In the genomic region with DNA sequence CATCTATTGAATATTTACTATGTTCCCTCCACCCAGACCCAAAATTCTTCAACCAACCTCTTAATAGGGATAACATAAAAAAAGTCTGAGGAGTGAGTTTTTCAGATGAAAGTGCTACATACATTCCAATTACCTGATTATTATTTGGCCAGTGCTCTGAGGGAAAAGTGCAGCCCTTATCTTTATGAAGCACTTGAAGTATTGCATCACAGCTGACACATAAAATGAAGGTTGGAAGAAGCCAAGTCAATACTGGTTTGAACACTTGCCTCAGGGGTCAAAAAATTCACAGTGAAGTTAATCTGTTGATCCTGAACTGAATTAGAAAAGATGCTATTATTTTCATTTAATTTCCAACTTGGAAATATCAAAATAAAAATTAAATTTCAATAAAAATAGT, we compare ENCODE assay signal across 1 cellular context.
TF ChIP-seq lines count a peak whose summit lies in the region.

No MANE protein-coding gene starts in this region.

TF ChIP-seq in HEK293, 187 proteins besides CTCF, POLR2A, EP300 and RAD21 (continued from another document and continues in another):
- TF ChIP-seq, protein P1, sequence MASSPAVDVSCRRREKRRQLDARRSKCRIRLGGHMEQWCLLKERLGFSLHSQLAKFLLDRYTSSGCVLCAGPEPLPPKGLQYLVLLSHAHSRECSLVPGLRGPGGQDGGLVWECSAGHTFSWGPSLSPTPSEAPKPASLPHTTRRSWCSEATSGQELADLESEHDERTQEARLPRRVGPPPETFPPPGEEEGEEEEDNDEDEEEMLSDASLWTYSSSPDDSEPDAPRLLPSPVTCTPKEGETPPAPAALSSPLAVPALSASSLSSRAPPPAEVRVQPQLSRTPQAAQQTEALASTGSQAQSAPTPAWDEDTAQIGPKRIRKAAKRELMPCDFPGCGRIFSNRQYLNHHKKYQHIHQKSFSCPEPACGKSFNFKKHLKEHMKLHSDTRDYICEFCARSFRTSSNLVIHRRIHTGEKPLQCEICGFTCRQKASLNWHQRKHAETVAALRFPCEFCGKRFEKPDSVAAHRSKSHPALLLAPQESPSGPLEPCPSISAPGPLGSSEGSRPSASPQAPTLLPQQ (tag by site-specific recombination; IDR thresholded peaks at IDR 0.05): peak; percentile 84
- no peak for TF ChIP-seq ZBTB11 (tag by site-specific recombination; conservative IDR thresholded peaks at IDR 0.05; ENCODE audit: low read depth)
- no peak for TF ChIP-seq ZNF350 (tag by site-specific recombination; IDR thresholded peaks at IDR 0.05)
- no peak for TF ChIP-seq PATZ1 (tag by site-specific recombination; IDR thresholded peaks at IDR 0.05)
- no peak for TF ChIP-seq ZNF169 (tag by site-specific recombination; IDR thresholded peaks at IDR 0.05)
- no peak for TF ChIP-seq ZNF112 (tag by site-specific recombination; IDR thresholded peaks at IDR 0.05)
- TF ChIP-seq ZFP41 (tag by site-specific recombination; IDR thresholded peaks at IDR 0.05; ENCODE audit: borderline replicate concordance): no peak
- TF ChIP-seq ZNF660 (tag by site-specific recombination; IDR thresholded peaks at IDR 0.05): peak; percentile 78; the same call in 1 of the 2 replicates
- TF ChIP-seq, protein P2, sequence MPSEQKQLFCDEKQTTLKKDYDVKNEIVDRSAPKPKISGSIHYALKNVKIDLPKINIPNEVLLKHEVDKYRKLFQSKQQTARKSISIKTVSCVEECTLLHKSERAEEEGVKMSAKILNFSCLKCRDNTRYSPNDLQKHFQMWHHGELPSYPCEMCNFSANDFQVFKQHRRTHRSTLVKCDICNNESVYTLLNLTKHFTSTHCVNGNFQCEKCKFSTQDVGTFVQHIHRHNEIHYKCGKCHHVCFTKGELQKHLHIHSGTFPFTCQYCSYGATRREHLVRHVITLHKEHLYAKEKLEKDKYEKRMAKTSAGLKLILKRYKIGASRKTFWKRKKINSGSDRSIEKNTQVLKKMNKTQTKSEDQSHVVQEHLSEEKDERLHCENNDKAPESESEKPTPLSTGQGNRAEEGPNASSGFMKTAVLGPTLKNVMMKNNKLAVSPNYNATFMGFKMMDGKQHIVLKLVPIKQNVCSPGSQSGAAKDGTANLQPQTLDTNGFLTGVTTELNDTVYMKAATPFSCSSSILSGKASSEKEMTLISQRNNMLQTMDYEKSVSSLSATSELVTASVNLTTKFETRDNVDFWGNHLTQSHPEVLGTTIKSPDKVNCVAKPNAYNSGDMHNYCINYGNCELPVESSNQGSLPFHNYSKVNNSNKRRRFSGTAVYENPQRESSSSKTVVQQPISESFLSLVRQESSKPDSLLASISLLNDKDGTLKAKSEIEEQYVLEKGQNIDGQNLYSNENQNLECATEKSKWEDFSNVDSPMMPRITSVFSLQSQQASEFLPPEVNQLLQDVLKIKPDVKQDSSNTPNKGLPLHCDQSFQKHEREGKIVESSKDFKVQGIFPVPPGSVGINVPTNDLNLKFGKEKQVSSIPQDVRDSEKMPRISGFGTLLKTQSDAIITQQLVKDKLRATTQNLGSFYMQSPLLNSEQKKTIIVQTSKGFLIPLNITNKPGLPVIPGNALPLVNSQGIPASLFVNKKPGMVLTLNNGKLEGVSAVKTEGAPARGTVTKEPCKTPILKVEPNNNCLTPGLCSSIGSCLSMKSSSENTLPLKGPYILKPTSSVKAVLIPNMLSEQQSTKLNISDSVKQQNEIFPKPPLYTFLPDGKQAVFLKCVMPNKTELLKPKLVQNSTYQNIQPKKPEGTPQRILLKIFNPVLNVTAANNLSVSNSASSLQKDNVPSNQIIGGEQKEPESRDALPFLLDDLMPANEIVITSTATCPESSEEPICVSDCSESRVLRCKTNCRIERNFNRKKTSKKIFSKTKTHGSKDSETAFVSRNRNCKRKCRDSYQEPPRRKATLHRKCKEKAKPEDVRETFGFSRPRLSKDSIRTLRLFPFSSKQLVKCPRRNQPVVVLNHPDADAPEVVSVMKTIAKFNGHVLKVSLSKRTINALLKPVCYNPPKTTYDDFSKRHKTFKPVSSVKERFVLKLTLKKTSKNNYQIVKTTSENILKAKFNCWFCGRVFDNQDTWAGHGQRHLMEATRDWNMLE (tag by site-specific recombination; conservative IDR thresholded peaks at IDR 0.05; ENCODE audit: low read depth): no peak
- TF ChIP-seq SCRT2 (tag by site-specific recombination; IDR thresholded peaks at IDR 0.05): peak; percentile 50; the same call in 1 of the 2 replicates
- TF ChIP-seq PBX3 (CRISPR knock-in tag; IDR thresholded peaks at IDR 0.05): no peak
- TF ChIP-seq ZNF146 (tag by site-specific recombination; IDR thresholded peaks at IDR 0.05): no peak
- TF ChIP-seq TRIM28 (IDR thresholded peaks at IDR 0.05; ENCODE audit: borderline replicate concordance, low read length): no peak
- TF ChIP-seq ZNF747 (tag by site-specific recombination; IDR thresholded peaks at IDR 0.05): no peak
- no peak for TF ChIP-seq ZNF600 (tag by site-specific recombination; IDR thresholded peaks at IDR 0.05)
- TF ChIP-seq ZNF155 (tag by site-specific recombination; IDR thresholded peaks at IDR 0.05): no peak
- TF ChIP-seq ZEB2 (tag by site-specific recombination; IDR thresholded peaks at IDR 0.05): peak; percentile 68; the same call in 1 of the 2 replicates
- peak; percentile 86 for TF ChIP-seq TCF7L2 (IDR thresholded peaks at IDR 0.05; ENCODE audit: borderline replicate concordance, low read depth, low read length)
- TF ChIP-seq ZBTB21 (tag by site-specific recombination; IDR thresholded peaks at IDR 0.05): peak; percentile 56; the same call in 1 of the 2 replicates
- TF ChIP-seq, protein P3, sequence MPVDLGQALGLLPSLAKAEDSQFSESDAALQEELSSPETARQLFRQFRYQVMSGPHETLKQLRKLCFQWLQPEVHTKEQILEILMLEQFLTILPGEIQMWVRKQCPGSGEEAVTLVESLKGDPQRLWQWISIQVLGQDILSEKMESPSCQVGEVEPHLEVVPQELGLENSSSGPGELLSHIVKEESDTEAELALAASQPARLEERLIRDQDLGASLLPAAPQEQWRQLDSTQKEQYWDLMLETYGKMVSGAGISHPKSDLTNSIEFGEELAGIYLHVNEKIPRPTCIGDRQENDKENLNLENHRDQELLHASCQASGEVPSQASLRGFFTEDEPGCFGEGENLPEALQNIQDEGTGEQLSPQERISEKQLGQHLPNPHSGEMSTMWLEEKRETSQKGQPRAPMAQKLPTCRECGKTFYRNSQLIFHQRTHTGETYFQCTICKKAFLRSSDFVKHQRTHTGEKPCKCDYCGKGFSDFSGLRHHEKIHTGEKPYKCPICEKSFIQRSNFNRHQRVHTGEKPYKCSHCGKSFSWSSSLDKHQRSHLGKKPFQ (tag by site-specific recombination; IDR thresholded peaks at IDR 0.05): peak; percentile 57; the same call in 1 of the 2 replicates
- no peak for TF ChIP-seq GLIS1 (tag by site-specific recombination; IDR thresholded peaks at IDR 0.05)
- TF ChIP-seq YY2 (tag by site-specific recombination; IDR thresholded peaks at IDR 0.05): no peak
- TF ChIP-seq ZNF510 (tag by site-specific recombination; IDR thresholded peaks at IDR 0.05; ENCODE audit: insufficient replicate concordance): no peak
- no peak for TF ChIP-seq ZNF2 (tag by site-specific recombination; IDR thresholded peaks at IDR 0.05)
- TF ChIP-seq ZBTB49 (tag by site-specific recombination; IDR thresholded peaks at IDR 0.05; ENCODE audit: low read depth): no peak
- no peak for TF ChIP-seq ZNF596 (tag by site-specific recombination; IDR thresholded peaks at IDR 0.05)
- no peak for TF ChIP-seq YY1 (tag by site-specific recombination; IDR thresholded peaks at IDR 0.05)
- TF ChIP-seq ZNF544 (tag by site-specific recombination; IDR thresholded peaks at IDR 0.05): no peak
- no peak for TF ChIP-seq ZNF658 (tag by site-specific recombination; IDR thresholded peaks at IDR 0.05)
- no peak for TF ChIP-seq ZIC2 (tag by site-specific recombination; IDR thresholded peaks at IDR 0.05)
- TF ChIP-seq ZNF529 (tag by site-specific recombination; IDR thresholded peaks at IDR 0.05; ENCODE audit: insufficient replicate concordance): no peak
- no peak for TF ChIP-seq ZNF791 (tag by site-specific recombination; IDR thresholded peaks at IDR 0.05)
- TF ChIP-seq, protein P4, sequence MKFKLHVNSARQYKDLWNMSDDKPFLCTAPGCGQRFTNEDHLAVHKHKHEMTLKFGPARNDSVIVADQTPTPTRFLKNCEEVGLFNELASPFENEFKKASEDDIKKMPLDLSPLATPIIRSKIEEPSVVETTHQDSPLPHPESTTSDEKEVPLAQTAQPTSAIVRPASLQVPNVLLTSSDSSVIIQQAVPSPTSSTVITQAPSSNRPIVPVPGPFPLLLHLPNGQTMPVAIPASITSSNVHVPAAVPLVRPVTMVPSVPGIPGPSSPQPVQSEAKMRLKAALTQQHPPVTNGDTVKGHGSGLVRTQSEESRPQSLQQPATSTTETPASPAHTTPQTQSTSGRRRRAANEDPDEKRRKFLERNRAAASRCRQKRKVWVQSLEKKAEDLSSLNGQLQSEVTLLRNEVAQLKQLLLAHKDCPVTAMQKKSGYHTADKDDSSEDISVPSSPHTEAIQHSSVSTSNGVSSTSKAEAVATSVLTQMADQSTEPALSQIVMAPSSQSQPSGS (tag by site-specific recombination; IDR thresholded peaks at IDR 0.05; ENCODE audit: low read depth): no peak
- TF ChIP-seq ZFP69B (tag by site-specific recombination; IDR thresholded peaks at IDR 0.05): no peak
- TF ChIP-seq ZNF311 (tag by site-specific recombination; IDR thresholded peaks at IDR 0.05; ENCODE audit: borderline replicate concordance): no peak
- no peak for TF ChIP-seq ZBTB20 (tag by site-specific recombination; IDR thresholded peaks at IDR 0.05)
- TF ChIP-seq, protein P5, sequence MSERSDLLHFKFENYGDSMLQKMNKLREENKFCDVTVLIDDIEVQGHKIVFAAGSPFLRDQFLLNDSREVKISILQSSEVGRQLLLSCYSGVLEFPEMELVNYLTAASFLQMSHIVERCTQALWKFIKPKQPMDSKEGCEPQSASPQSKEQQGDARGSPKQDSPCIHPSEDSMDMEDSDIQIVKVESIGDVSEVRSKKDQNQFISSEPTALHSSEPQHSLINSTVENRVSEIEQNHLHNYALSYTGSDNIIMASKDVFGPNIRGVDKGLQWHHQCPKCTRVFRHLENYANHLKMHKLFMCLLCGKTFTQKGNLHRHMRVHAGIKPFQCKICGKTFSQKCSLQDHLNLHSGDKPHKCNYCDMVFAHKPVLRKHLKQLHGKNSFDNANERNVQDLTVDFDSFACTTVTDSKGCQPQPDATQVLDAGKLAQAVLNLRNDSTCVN (tag by site-specific recombination; optimal IDR thresholded peaks at IDR 0.05): no peak
